Comparison of ENCODE assay signal across 19 cellular contexts in the genomic region with DNA sequence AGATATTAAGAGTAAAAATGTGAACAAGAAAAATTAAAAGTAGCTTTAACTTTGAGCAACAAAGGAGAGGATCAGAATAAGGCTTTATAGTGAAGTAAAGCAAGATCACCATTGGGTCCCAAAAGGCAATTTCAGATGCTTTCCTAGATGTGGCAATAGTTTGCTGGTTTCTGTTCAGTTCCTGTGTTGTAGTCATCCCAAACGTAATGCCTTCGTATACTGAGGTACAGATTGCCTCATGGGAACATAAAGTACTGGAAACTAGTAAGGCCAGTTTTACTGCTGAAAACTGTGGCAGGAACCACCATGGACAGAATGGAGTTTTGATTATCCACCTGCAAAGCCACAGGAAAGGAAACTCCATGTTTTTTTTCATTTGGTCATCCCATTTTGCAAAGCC.
DNase-seq lines count a peak whose midpoint lies in the region; ATAC-seq and FAIRE-seq lines count a peak whose summit lies in the region.
"Had no signal": no experiment of that assay in that cellular context is flagged by ENCODE, and none has a peak within 500 bp of the region (broad histone marks: within the 10 kb centered on the region; RNA-seq: fewer than 3 reads in every experiment).

No MANE protein-coding gene starts in this region.

- H3K4me3 Mint-ChIP-seq in effector memory CD8-positive, alpha-beta T cell, result peak overlapping the region in 1 of 2 donors; percentile 68
- H3K4me3 Mint-ChIP-seq: activated CD8-positive, alpha-beta T cell treated with anti-CD3 and anti-CD28 coated beads for 36 hours had no signal

- no peak for ATAC-seq in effector memory CD8-positive, alpha-beta T cell (replicated peaks)
- no peak for ATAC-seq in GM21367 (IDR thresholded peaks at IDR 0.05; ENCODE audit: unreplicated experiment)
- ATAC-seq: activated CD8-positive, alpha-beta T cell treated with anti-CD3 and anti-CD28 coated beads for 36 hours; activated T-cell treated with anti-CD3 and anti-CD28 coated beads, Interleukin-2, amount 50 U/mL, for 72 hours; right lobe of liver had no signal

- H3K4me1 ChIP-seq in small intestine (ENCODE audit: control insufficient read depth in 2 of 2, insufficient read depth in 1 of 2, low read depth in 1 of 2, low read length in 1 of 2), result no peaks in the 10 kb centered on the region
- H3K4me1 ChIP-seq: right lobe of liver, uterus had no signal

- no peaks in the 10 kb centered on the region for H3K9me3 ChIP-seq in small intestine (ENCODE audit: control insufficient read depth, low read depth)
- H3K9me3 ChIP-seq: right lobe of liver, uterus had no signal

- H3K36me3 Mint-ChIP-seq in effector memory CD8-positive, alpha-beta T cell (ENCODE audit: insufficient read depth), result peaks cover 5% of the 10 kb centered on the region

- H3K9me3 Mint-ChIP-seq in effector memory CD8-positive, alpha-beta T cell, result no peaks in the 10 kb centered on the region
- H3K9me3 Mint-ChIP-seq: activated CD8-positive, alpha-beta T cell treated with anti-CD3 and anti-CD28 coated beads for 36 hours; activated T-cell treated with anti-CD3 and anti-CD28 coated beads, Interleukin-2, amount 50 U/mL, for 72 hours had no signal

- peak overlapping the region; percentile 30 to 77 for H3K27ac Mint-ChIP-seq in effector memory CD8-positive, alpha-beta T cell
- H3K27ac Mint-ChIP-seq: activated CD8-positive, alpha-beta T cell treated with anti-CD3 and anti-CD28 coated beads for 36 hours had no signal

- WGBS in small intestine, 3 donors, result 53 to 69% (median 64%) methylated on average over 2 of the region's 2 CpGs

- H3K4me1 Mint-ChIP-seq in effector memory CD8-positive, alpha-beta T cell (ENCODE audit: low read depth in 2 of 2), result peaks cover 17 to 47% of the 10 kb centered on the region in 2 donors

- H3K27me3 Mint-ChIP-seq in effector memory CD8-positive, alpha-beta T cell, result no peaks in the 10 kb centered on the region

- no peaks in the 10 kb centered on the region for H3K27me3 ChIP-seq in small intestine (ENCODE audit: control insufficient read depth in 2 of 2, insufficient read depth in 2 of 2, low read length in 2 of 2)
- H3K27me3 ChIP-seq: right lobe of liver, uterus had no signal

- no peak overlapping the region for H3K27ac ChIP-seq in small intestine (ENCODE audit: low read depth in 1 of 2, low read length in 1 of 2)
- H3K27ac ChIP-seq: KMS-11, right lobe of liver, uterus, WERI-Rb-1 had no signal

- no peak for FAIRE-seq in small intestine (lab: Jason Lieb, UNC)

- H3K4me3 ChIP-seq in skeletal muscle cell (ENCODE audit: low read depth, low read length), result no peak overlapping the region
- H3K4me3 ChIP-seq in small intestine (ENCODE audit: low read depth in 1 of 2, low read length in 2 of 2), result no peak overlapping the region
- H3K4me3 ChIP-seq: right lobe of liver, uterus had no signal

- H3K36me3 ChIP-seq in small intestine (ENCODE audit: control insufficient read depth in 2 of 2, insufficient read depth in 2 of 2, low read length in 2 of 2), result no peaks in the 10 kb centered on the region
- H3K36me3 ChIP-seq: right lobe of liver, uterus, WERI-Rb-1 had no signal

- DNase-seq in CD1c-positive myeloid dendritic cell (ENCODE audit: extremely low spot score), result peak; percentile 43
- peak; percentile 25 to 53 for DNase-seq in NOMO-1 (lab: John Stamatoyannopoulos, UW; ENCODE audit: unreplicated experiment in 2 of 2)
- DNase-seq in effector memory CD8-positive, alpha-beta T cell, result no peak
- DNase-seq in skeletal muscle cell (ENCODE audit: low read depth), result peak; percentile 91
- no peak for DNase-seq in small intestine
- no peak for DNase-seq in cerebellar nuclear complex (lab: John Stamatoyannopoulos, UW)
- no peak for DNase-seq in DMS53 (lab: John Stamatoyannopoulos, UW)
- DNase-seq: activated CD8-positive, alpha-beta T cell treated with anti-CD3 and anti-CD28 coated beads for 36 hours; activated T-cell treated with anti-CD3 and anti-CD28 coated beads, Interleukin-2, amount 50 U/mL, for 72 hours; DMS153; kidney glomerular epithelial cell; NCI-H1694; occipital lobe; OCI-M1; right lobe of liver; uterus; WERI-Rb-1 had no signal

Comparison
In these comparisons a context has a peak if more than half of its experiments do, and no peak if none do; other contexts are left out.
1. DNase-seq: peak in CD1c-positive myeloid dendritic cell (single experiment), NOMO-1 (2 of 2) and skeletal muscle cell (single experiment); none in effector memory CD8-positive, alpha-beta T cell (0 of 3), small intestine (single experiment), cerebellar nuclear complex (0 of 2) and DMS53 (single experiment).